In genomic region chr16:10752843-10753523, GRCh38 we compare ENCODE assay signal across 1 cellular context.
TF ChIP-seq lines count a peak whose summit lies in the region.

No MANE protein-coding gene starts in this region.

TF ChIP-seq in HepG2, 621 proteins besides CTCF, POLR2A, EP300 and RAD21 (continued from another document):
- TF ChIP-seq SKIL (CRISPR knock-in tag; IDR thresholded peaks at IDR 0.05; ENCODE audit: borderline replicate concordance), result no peak
- TF ChIP-seq SP2 (CRISPR knock-in tag; IDR thresholded peaks at IDR 0.05), result 0 out of 2 replicates have a peak, but pooled peaks have one; percentile 31
- TF ChIP-seq ZNF552 (CRISPR knock-in tag; IDR thresholded peaks at IDR 0.05; ENCODE audit: borderline replicate concordance), result no peak
- TF ChIP-seq ZNF850 (CRISPR knock-in tag; conservative IDR thresholded peaks at IDR 0.05), result no peak
- TF ChIP-seq CBX1 (IDR thresholded peaks at IDR 0.05; ENCODE audit: low read depth), result no peak
- no peak for TF ChIP-seq FOSL2 (CRISPR knock-in tag; IDR thresholded peaks at IDR 0.05)
- no peak for TF ChIP-seq KAT7 (CRISPR knock-in tag; IDR thresholded peaks at IDR 0.05; ENCODE audit: borderline replicate concordance)
- no peak for TF ChIP-seq SRSF9 (IDR thresholded peaks at IDR 0.05; ENCODE audit: borderline replicate concordance, insufficient read depth, low read depth, low read length, poor library complexity, severe bottlenecking)
- TF ChIP-seq ERF (CRISPR knock-in tag; IDR thresholded peaks at IDR 0.05), result no peak
- TF ChIP-seq GATA4 (IDR thresholded peaks at IDR 0.05; ENCODE audit: borderline replicate concordance, low read depth), result no peak
- TF ChIP-seq, protein P1, sequence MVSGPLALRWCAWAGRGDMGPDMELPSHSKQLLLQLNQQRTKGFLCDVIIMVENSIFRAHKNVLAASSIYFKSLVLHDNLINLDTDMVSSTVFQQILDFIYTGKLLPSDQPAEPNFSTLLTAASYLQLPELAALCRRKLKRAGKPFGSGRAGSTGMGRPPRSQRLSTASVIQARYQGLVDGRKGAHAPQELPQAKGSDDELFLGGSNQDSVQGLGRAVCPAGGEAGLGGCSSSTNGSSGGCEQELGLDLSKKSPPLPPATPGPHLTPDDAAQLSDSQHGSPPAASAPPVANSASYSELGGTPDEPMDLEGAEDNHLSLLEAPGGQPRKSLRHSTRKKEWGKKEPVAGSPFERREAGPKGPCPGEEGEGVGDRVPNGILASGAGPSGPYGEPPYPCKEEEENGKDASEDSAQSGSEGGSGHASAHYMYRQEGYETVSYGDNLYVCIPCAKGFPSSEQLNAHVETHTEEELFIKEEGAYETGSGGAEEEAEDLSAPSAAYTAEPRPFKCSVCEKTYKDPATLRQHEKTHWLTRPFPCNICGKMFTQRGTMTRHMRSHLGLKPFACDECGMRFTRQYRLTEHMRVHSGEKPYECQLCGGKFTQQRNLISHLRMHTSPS (CRISPR knock-in tag; IDR thresholded peaks at IDR 0.05; ENCODE audit: low read depth), result no peak
- no peak for TF ChIP-seq PRMT3 (CRISPR knock-in tag; IDR thresholded peaks at IDR 0.05; ENCODE audit: borderline replicate concordance, low read depth)
- TF ChIP-seq ZNF263 (CRISPR knock-in tag; IDR thresholded peaks at IDR 0.05), result no peak
